In genomic region chr2:168768357-168768756, GRCh38 we compare ENCODE assay signal across 1 cellular context. TPM values are rescaled to one million over a fixed set of nuclear protein-coding genes. Genes with fewer than 3 reads are reported as not detected.
"Had no signal": no experiment of that assay in that cellular context is flagged by ENCODE, and none has a peak within 500 bp of the region (broad histone marks: within the 10 kb centered on the region; RNA-seq: fewer than 3 reads in every experiment).

No MANE protein-coding gene starts in this region.

RNA-seq across cellular contexts. Expression of gene NOSTRIN, which starts 34.1 kb away (rescaled TPM):
- polyA plus RNA-seq: immature natural killer cell had no signal
